1 cellular context compared by ENCODE assay signal in the genomic region with DNA sequence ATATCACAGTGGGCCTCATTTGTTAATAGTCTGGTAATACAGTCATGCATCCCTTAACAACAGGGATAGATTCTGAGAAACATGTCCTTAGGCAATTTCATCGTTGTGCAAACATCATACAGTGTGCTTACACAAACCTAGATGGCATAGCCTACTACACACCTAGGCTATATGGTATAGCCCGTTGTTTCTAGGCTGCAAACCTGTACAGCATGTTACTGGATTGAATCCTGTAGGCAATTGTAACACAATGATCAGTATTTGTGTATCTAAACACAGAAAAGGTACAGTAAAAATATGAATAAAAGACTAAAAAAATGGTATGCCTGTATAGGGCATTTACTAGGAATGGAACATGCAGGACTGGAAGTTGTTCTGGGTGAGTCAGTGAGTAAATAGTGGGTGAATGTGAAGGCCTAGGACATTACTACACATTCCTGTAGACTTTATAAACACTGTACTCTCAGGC.
TF ChIP-seq lines count a peak whose summit lies in the region.

No MANE protein-coding gene starts in this region.

TF ChIP-seq in GM23338, 12 proteins besides CTCF, POLR2A, EP300 and RAD21 (continued from another document):
- TF ChIP-seq, protein P1, sequence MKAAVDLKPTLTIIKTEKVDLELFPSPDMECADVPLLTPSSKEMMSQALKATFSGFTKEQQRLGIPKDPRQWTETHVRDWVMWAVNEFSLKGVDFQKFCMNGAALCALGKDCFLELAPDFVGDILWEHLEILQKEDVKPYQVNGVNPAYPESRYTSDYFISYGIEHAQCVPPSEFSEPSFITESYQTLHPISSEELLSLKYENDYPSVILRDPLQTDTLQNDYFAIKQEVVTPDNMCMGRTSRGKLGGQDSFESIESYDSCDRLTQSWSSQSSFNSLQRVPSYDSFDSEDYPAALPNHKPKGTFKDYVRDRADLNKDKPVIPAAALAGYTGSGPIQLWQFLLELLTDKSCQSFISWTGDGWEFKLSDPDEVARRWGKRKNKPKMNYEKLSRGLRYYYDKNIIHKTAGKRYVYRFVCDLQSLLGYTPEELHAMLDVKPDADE (IDR thresholded peaks at IDR 0.05), result no peak
- TF ChIP-seq, protein P2, sequence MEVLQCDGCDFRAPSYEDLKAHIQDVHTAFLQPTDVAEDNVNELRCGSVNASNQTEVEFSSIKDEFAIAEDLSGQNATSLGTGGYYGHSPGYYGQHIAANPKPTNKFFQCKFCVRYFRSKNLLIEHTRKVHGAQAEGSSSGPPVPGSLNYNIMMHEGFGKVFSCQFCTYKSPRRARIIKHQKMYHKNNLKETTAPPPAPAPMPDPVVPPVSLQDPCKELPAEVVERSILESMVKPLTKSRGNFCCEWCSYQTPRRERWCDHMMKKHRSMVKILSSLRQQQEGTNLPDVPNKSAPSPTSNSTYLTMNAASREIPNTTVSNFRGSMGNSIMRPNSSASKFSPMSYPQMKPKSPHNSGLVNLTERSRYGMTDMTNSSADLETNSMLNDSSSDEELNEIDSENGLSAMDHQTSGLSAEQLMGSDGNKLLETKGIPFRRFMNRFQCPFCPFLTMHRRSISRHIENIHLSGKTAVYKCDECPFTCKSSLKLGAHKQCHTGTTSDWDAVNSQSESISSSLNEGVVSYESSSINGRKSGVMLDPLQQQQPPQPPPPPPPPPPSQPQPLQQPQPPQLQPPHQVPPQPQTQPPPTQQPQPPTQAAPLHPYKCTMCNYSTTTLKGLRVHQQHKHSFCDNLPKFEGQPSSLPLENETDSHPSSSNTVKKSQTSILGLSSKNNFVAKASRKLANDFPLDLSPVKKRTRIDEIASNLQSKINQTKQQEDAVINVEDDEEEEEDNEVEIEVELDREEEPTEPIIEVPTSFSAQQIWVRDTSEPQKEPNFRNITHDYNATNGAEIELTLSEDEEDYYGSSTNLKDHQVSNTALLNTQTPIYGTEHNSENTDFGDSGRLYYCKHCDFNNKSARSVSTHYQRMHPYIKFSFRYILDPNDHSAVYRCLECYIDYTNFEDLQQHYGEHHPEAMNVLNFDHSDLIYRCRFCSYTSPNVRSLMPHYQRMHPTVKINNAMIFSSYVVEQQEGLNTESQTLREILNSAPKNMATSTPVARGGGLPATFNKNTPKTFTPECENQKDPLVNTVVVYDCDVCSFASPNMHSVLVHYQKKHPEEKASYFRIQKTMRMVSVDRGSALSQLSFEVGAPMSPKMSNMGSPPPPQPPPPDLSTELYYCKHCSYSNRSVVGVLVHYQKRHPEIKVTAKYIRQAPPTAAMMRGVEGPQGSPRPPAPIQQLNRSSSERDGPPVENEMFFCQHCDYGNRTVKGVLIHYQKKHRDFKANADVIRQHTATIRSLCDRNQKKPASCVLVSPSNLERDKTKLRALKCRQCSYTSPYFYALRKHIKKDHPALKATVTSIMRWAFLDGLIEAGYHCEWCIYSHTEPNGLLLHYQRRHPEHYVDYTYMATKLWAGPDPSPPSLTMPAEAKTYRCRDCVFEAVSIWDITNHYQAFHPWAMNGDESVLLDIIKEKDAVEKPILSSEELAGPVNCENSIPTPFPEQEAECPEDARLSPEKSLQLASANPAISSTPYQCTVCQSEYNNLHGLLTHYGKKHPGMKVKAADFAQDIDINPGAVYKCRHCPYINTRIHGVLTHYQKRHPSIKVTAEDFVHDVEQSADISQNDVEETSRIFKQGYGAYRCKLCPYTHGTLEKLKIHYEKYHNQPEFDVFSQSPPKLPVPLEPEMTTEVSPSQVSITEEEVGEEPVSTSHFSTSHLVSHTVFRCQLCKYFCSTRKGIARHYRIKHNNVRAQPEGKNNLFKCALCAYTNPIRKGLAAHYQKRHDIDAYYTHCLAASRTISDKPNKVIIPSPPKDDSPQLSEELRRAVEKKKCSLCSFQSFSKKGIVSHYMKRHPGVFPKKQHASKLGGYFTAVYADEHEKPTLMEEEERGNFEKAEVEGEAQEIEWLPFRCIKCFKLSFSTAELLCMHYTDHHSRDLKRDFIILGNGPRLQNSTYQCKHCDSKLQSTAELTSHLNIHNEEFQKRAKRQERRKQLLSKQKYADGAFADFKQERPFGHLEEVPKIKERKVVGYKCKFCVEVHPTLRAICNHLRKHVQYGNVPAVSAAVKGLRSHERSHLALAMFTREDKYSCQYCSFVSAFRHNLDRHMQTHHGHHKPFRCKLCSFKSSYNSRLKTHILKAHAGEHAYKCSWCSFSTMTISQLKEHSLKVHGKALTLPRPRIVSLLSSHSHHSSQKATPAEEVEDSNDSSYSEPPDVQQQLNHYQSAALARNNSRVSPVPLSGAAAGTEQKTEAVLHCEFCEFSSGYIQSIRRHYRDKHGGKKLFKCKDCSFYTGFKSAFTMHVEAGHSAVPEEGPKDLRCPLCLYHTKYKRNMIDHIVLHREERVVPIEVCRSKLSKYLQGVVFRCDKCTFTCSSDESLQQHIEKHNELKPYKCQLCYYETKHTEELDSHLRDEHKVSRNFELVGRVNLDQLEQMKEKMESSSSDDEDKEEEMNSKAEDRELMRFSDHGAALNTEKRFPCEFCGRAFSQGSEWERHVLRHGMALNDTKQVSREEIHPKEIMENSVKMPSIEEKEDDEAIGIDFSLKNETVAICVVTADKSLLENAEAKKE (CRISPR knock-in tag; IDR thresholded peaks at IDR 0.05), result no peak
- TF ChIP-seq POLR2AphosphoS5 (IDR thresholded peaks at IDR 0.05; ENCODE audit: low read depth) (no peak), EZH2phosphoT487 (IDR thresholded peaks at IDR 0.05; ENCODE audit: unreplicated experiment) (no peak), CREB1 (CRISPR knock-in tag; IDR thresholded peaks at IDR 0.05; ENCODE audit: low read depth) (no peak), EZH2 (IDR thresholded peaks at IDR 0.05; ENCODE audit: low read depth, unreplicated experiment) (no peak), JUNB (IDR thresholded peaks at IDR 0.05; ENCODE audit: unreplicated experiment) (no peak), STAT1 (IDR thresholded peaks at IDR 0.05; ENCODE audit: unreplicated experiment) (no peak), ZNF114 (CRISPR knock-in tag; IDR thresholded peaks at IDR 0.05) (no peak)
